Comparison of ENCODE assay signal across 24 cellular contexts in the genomic region with DNA sequence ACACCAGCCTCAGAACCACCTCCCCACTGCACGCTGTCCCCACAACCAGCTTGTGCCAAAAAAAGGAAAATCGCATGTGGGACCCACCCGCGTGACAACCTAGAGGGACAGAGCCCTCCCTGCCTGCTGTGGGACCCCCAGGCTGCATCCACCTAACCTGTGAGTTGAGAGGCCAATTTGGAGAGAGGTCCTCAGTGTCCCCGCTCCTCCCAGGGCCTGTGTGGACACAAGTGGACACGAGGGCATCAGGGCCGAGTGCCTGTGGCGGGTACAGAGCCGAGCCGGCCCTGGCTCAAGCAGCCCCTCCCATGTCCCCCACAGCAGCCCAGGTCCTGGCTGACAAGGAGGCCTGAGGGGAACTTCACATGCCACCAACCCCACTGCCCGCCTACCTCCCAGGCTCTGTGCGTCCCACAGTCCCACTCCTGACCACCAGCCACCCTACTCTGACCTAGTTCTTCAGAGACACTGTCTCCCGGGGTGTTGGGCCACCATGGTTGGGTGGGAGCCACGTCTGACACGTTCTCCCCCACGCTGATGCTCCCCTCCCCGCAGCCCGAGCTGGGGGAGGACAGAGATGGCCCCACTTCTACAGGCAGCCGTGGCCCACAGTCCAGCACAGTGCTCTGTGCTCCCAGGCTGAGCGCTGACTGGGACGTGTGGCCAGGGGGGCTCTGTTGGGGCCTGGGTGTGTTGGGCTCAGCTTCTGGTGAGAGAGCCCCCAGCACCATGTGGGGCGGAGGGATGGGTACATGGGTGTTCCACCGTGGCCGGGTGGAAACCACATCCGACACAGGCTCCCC. TPM values are rescaled to one million over a fixed set of nuclear protein-coding genes. Genes with fewer than 3 reads are reported as not detected.
A peak's percentile ranks its signal among the peaks of the same experiment; 100 is the strongest.
DNase-seq lines count a peak whose midpoint lies in the region; ATAC-seq, FAIRE-seq and TF ChIP-seq lines count a peak whose summit lies in the region.
"Had no signal": no experiment of that assay in that cellular context is flagged by ENCODE, and none has a peak within 500 bp of the region (broad histone marks: within the 10 kb centered on the region; RNA-seq: fewer than 3 reads in every experiment).

No MANE protein-coding gene starts in this region.

- intact Hi-C loops in activated naive CD4-positive, alpha-beta T cell treated with anti-CD3 and anti-CD28 coated beads for 36 hours (cut with micrococcal nuclease): no loop called here
- intact Hi-C loops in naive thymus-derived CD4-positive, alpha-beta T cell (cut with micrococcal nuclease): no loop called here
- intact Hi-C loops in PC-3 (cut with micrococcal nuclease): no loop called here

- H3K27ac ChIP-seq in astrocyte (ENCODE audit: low read depth, low read length): no peak overlapping the region
- no peak overlapping the region for H3K27ac ChIP-seq in naive thymus-derived CD4-positive, alpha-beta T cell (ENCODE audit: low read depth, low read length)
- H3K27ac ChIP-seq in PC-3 (ENCODE audit: low read length): no peak overlapping the region
- H3K27ac ChIP-seq: Peyer's patch, SJSA1, testis, WERI-Rb-1 had no signal

- POLR2A ChIA-PET in naive thymus-derived CD4-positive, alpha-beta T cell (lab: Charles Lee): interaction anchor here (0.7 kb wide), 1 partner anchor 9 kb away, joined by 3 read pairs; no protein-coding TSS in a partner anchor
- POLR2A ChIA-PET in PC-3 (lab: Charles Lee; ENCODE audit: unreplicated experiment): no interaction called here

- no peaks in the 10 kb centered on the region for H3K27me3 Mint-ChIP-seq in activated naive CD4-positive, alpha-beta T cell treated with anti-CD3 and anti-CD28 coated beads for 36 hours (ENCODE audit: low read depth)
- no peaks in the 10 kb centered on the region for H3K27me3 Mint-ChIP-seq in astrocyte (ENCODE audit: low read depth, unreplicated experiment)
- no peaks in the 10 kb centered on the region for H3K27me3 Mint-ChIP-seq in naive thymus-derived CD4-positive, alpha-beta T cell
- H3K27me3 Mint-ChIP-seq: CD4-positive, alpha-beta T cell; effector memory CD8-positive, alpha-beta T cell; naive thymus-derived CD8-positive, alpha-beta T cell had no signal

- TF ChIP-seq CTCF in astrocyte (IDR thresholded peaks at IDR 0.05; ENCODE audit: insufficient read depth, low read depth, low read length): no peak
- TF ChIP-seq CTCF in PC-3 (conservative IDR thresholded peaks at IDR 0.05; ENCODE audit: low read depth, low read length): no peak

- no peaks in the 10 kb centered on the region for H3K4me1 Mint-ChIP-seq in activated naive CD4-positive, alpha-beta T cell treated with anti-CD3 and anti-CD28 coated beads for 36 hours (ENCODE audit: low read depth)
- peaks cover 2% of the 10 kb centered on the region for H3K4me1 Mint-ChIP-seq in astrocyte (ENCODE audit: low read depth, unreplicated experiment)
- H3K4me1 Mint-ChIP-seq in naive thymus-derived CD4-positive, alpha-beta T cell: peaks cover 0 to 5% (median under 1%) of the 10 kb centered on the region in 7 donors

- DNase-seq in activated naive CD4-positive, alpha-beta T cell treated with anti-CD3 and anti-CD28 coated beads, Interleukin-2, amount 50 U/mL, for 72 hours (ENCODE audit: low spot score in 2 of 2): no peak
- DNase-seq in activated naive CD4-positive, alpha-beta T cell treated with anti-CD3 and anti-CD28 coated beads for 36 hours: no peak
- DNase-seq in H7 (peak; percentile 59), astrocyte (ENCODE audit: low read depth) (no peak), PC-3 (no peak)
- no peak for DNase-seq in naive thymus-derived CD4-positive, alpha-beta T cell
- DNase-seq: activated CD4-positive, alpha-beta T cell treated with anti-CD3 and anti-CD28 coated beads for 4 hours; activated CD8-positive, alpha-beta memory T cell treated with anti-CD3 and anti-CD28 coated beads for 24 hours; activated T-cell treated with anti-CD3 and anti-CD28 coated beads for 4 hours; CD4-positive, alpha-beta T cell; effector memory CD8-positive, alpha-beta T cell; GF-D8; naive thymus-derived CD8-positive, alpha-beta T cell; NCI-H1417 treated with DMSO at 0.1 percent for 48 hours; stimulated activated naive CD4-positive, alpha-beta T cell treated with Interleukin-2 at 50 U/mL for 16 hours had no signal

- no peak overlapping the region for H3K4me3 ChIP-seq in H7 (ENCODE audit: insufficient read depth, low read depth, low read length)
- no peak overlapping the region for H3K4me3 ChIP-seq in astrocyte (ENCODE audit: insufficient read depth, low read depth, low read length)
- no peak overlapping the region for H3K4me3 ChIP-seq in naive thymus-derived CD4-positive, alpha-beta T cell (ENCODE audit: low read length)
- no peak overlapping the region for H3K4me3 ChIP-seq in PC-3 (ENCODE audit: low read length)
- H3K4me3 ChIP-seq: lung, Peyer's patch, SJSA1, testis had no signal

- H3K36me3 Mint-ChIP-seq in activated naive CD4-positive, alpha-beta T cell treated with anti-CD3 and anti-CD28 coated beads, Interleukin-2, amount 50 U/mL, for 72 hours: peaks cover under 1 to 5% of the 10 kb centered on the region in 2 donors
- peaks cover 18% of the 10 kb centered on the region for H3K36me3 Mint-ChIP-seq in activated naive CD4-positive, alpha-beta T cell treated with anti-CD3 and anti-CD28 coated beads for 36 hours (ENCODE audit: low read depth)
- H3K36me3 Mint-ChIP-seq in astrocyte (ENCODE audit: low read depth, unreplicated experiment): peaks cover 8% of the 10 kb centered on the region
- H3K36me3 Mint-ChIP-seq in naive thymus-derived CD4-positive, alpha-beta T cell: peaks cover 0 to 19% (median 4%) of the 10 kb centered on the region in 5 donors

- no peak overlapping the region for H3K9ac ChIP-seq in astrocyte (ENCODE audit: low read length)
- H3K9ac ChIP-seq in PC-3 (ENCODE audit: low read length): no peak overlapping the region

- no peaks in the 10 kb centered on the region for H3K9me3 Mint-ChIP-seq in activated naive CD4-positive, alpha-beta T cell treated with anti-CD3 and anti-CD28 coated beads, Interleukin-2, amount 50 U/mL, for 72 hours
- no peaks in the 10 kb centered on the region for H3K9me3 Mint-ChIP-seq in activated naive CD4-positive, alpha-beta T cell treated with anti-CD3 and anti-CD28 coated beads for 36 hours
- no peaks in the 10 kb centered on the region for H3K9me3 Mint-ChIP-seq in astrocyte (ENCODE audit: unreplicated experiment)
- H3K9me3 Mint-ChIP-seq in naive thymus-derived CD4-positive, alpha-beta T cell: no peaks in the 10 kb centered on the region
- H3K9me3 Mint-ChIP-seq: CD4-positive, alpha-beta T cell; effector memory CD8-positive, alpha-beta T cell; naive thymus-derived CD8-positive, alpha-beta T cell had no signal

- FAIRE-seq in astrocyte (lab: Jason Lieb, UNC): no peak
- FAIRE-seq: islet of Langerhans, small intestine had no signal

- H3K9me3 ChIP-seq in astrocyte (ENCODE audit: insufficient read depth, low read depth, low read length): no peaks in the 10 kb centered on the region
- H3K9me3 ChIP-seq in naive thymus-derived CD4-positive, alpha-beta T cell (ENCODE audit: control insufficient read depth in 2 of 3, low read length in 3 of 3): no peaks in the 10 kb centered on the region
- H3K9me3 ChIP-seq in PC-3 (ENCODE audit: low read length): no peaks in the 10 kb centered on the region
- H3K9me3 ChIP-seq: Peyer's patch, SJSA1, testis had no signal

- H2AFZ ChIP-seq in astrocyte (ENCODE audit: low read depth, low read length): no peak overlapping the region
- no peak overlapping the region for H2AFZ ChIP-seq in PC-3 (ENCODE audit: low read length)

- H3K36me3 ChIP-seq in H7 (replicated peaks; ENCODE audit: control insufficient read depth, insufficient read depth, low read length) (peaks cover 13% of the 10 kb centered on the region), astrocyte (ENCODE audit: insufficient read depth, low read length) (peaks cover 7% of the 10 kb centered on the region), PC-3 (ENCODE audit: low read depth, low read length) (peaks cover 3% of the 10 kb centered on the region; the same call in 1 of the 2 replicates)
- H3K36me3 ChIP-seq in naive thymus-derived CD4-positive, alpha-beta T cell (ENCODE audit: control insufficient read depth in 2 of 3, insufficient read depth in 3 of 3, low read length in 3 of 3): peaks cover 7 to 94% (median 28%) of the 10 kb centered on the region in 3 experiments

- H3K4me2 ChIP-seq in astrocyte (ENCODE audit: low read length) (no peak overlapping the region), PC-3 (ENCODE audit: low read length) (no peak overlapping the region)

- no peaks in the 10 kb centered on the region for H3K9me2 ChIP-seq in PC-3 (replicated peaks; ENCODE audit: low read length)

- CTCF ChIA-PET in activated naive CD4-positive, alpha-beta T cell treated with anti-CD3 and anti-CD28 coated beads for 36 hours (lab: Charles Lee): no interaction called here
- CTCF ChIA-PET in naive thymus-derived CD4-positive, alpha-beta T cell (lab: Charles Lee): no interaction called here
- CTCF ChIA-PET in PC-3 (lab: Charles Lee): no interaction called here

- H3K27me3 ChIP-seq in H7 (ENCODE audit: control insufficient read depth, insufficient read depth, low read length): no peaks in the 10 kb centered on the region
- no peaks in the 10 kb centered on the region for H3K27me3 ChIP-seq in astrocyte (ENCODE audit: insufficient read depth, low read length)
- H3K27me3 ChIP-seq in naive thymus-derived CD4-positive, alpha-beta T cell (ENCODE audit: control insufficient read depth in 2 of 2, insufficient read depth in 2 of 2, low read length in 2 of 2): no peaks in the 10 kb centered on the region
- H3K27me3 ChIP-seq in PC-3 (ENCODE audit: low read length): no peaks in the 10 kb centered on the region
- H3K27me3 ChIP-seq: Peyer's patch, SJSA1, testis had no signal

- peak overlapping the region; percentile 40 to 72 for H3K27ac Mint-ChIP-seq in activated naive CD4-positive, alpha-beta T cell treated with anti-CD3 and anti-CD28 coated beads, Interleukin-2, amount 50 U/mL, for 72 hours
- no peak overlapping the region for H3K27ac Mint-ChIP-seq in activated naive CD4-positive, alpha-beta T cell treated with anti-CD3 and anti-CD28 coated beads for 36 hours
- peak overlapping the region; percentile 26 for H3K27ac Mint-ChIP-seq in astrocyte (ENCODE audit: unreplicated experiment)
- H3K27ac Mint-ChIP-seq in naive thymus-derived CD4-positive, alpha-beta T cell: peak overlapping the region in 1 of 9 donors; percentile 43
- H3K27ac Mint-ChIP-seq: CD4-positive, alpha-beta T cell had no signal

- H3K79me2 ChIP-seq in astrocyte (ENCODE audit: insufficient read depth, low read length) (peaks cover 10% of the 10 kb centered on the region), PC-3 (ENCODE audit: low read length) (no peaks in the 10 kb centered on the region)

- H4K20me1 ChIP-seq in astrocyte (ENCODE audit: insufficient read depth, low read length) (peaks cover 56% of the 10 kb centered on the region), PC-3 (ENCODE audit: low read length) (no peaks in the 10 kb centered on the region)

- H3F3A ChIP-seq in PC-3 (ENCODE audit: low read length, unreplicated experiment): no peaks in the 10 kb centered on the region

- no peak for ATAC-seq in activated naive CD4-positive, alpha-beta T cell treated with anti-CD3 and anti-CD28 coated beads, Interleukin-2, amount 50 U/mL, for 72 hours
- ATAC-seq in naive thymus-derived CD4-positive, alpha-beta T cell: peak; percentile 2
- ATAC-seq in HG03469 (IDR thresholded peaks at IDR 0.05; ENCODE audit: unreplicated experiment) (no peak), PC-3 (no peak), HG03457 (IDR thresholded peaks at IDR 0.05; ENCODE audit: unreplicated experiment) (no peak)
- ATAC-seq: naive thymus-derived CD8-positive, alpha-beta T cell had no signal

- BruUV-seq in PC-3 (replicated peaks; lab: Mats Ljungman, UMichigan): no TSS peak

- no peak overlapping the region for H3K4me3 Mint-ChIP-seq in activated naive CD4-positive, alpha-beta T cell treated with anti-CD3 and anti-CD28 coated beads for 36 hours
- no peak overlapping the region for H3K4me3 Mint-ChIP-seq in astrocyte (ENCODE audit: unreplicated experiment)
- H3K4me3 Mint-ChIP-seq in naive thymus-derived CD4-positive, alpha-beta T cell: no peak overlapping the region
- H3K4me3 Mint-ChIP-seq: CD4-positive, alpha-beta T cell; effector memory CD8-positive, alpha-beta T cell; naive thymus-derived CD8-positive, alpha-beta T cell had no signal

- H3K4me1 ChIP-seq in astrocyte (ENCODE audit: insufficient read depth, low read length) (no peaks in the 10 kb centered on the region), PC-3 (ENCODE audit: insufficient read depth, low read length) (no peaks in the 10 kb centered on the region)
- no peaks in the 10 kb centered on the region for H3K4me1 ChIP-seq in naive thymus-derived CD4-positive, alpha-beta T cell (ENCODE audit: control insufficient read depth in 2 of 2, insufficient read depth in 2 of 2, low read length in 2 of 2)
- H3K4me1 ChIP-seq: SJSA1 had no signal

RNA-seq across cellular contexts. Expression of a gene that starts 19.2 kb away (rescaled TPM):
- 10 to 100 TPM; 22.5 to 23.4 TPM for total RNA-seq in activated naive CD4-positive, alpha-beta T cell treated with anti-CD3 and anti-CD28 coated beads, Interleukin-2, amount 50 U/mL, for 72 hours
- 10 to 100 TPM; 16.5 to 16.7 TPM for total RNA-seq in activated naive CD4-positive, alpha-beta T cell treated with anti-CD3 and anti-CD28 coated beads for 36 hours
- 27.8 and 29.9 TPM in 2 replicates for total RNA-seq in H7 (2014; rRNA removed; shearing (Covaris generic))
- total RNA-seq in astrocyte (16.9 and 18.5 TPM in 2 replicates), PC-3 (2014; rRNA removed) (32.8 and 37.4 TPM in 2 replicates)
- 10 to 100 TPM; 26.7 to 36.6 (median 32.4) TPM for total RNA-seq in naive thymus-derived CD4-positive, alpha-beta T cell
- 1 to 10 TPM; 3.4 to 5.9 TPM for polyA plus RNA-seq in naive thymus-derived CD4-positive, alpha-beta T cell

RNA-seq across cellular contexts. Expression of a gene that starts 24.8 kb away (rescaled TPM):
- 10 to 100 TPM; 49.6 to 50.9 TPM for total RNA-seq in activated naive CD4-positive, alpha-beta T cell treated with anti-CD3 and anti-CD28 coated beads, Interleukin-2, amount 50 U/mL, for 72 hours
- 10 to 100 TPM; 44.5 to 47.8 TPM for total RNA-seq in activated naive CD4-positive, alpha-beta T cell treated with anti-CD3 and anti-CD28 coated beads for 36 hours
- total RNA-seq in H7 (2014; rRNA removed; shearing (Covaris generic)): 24.0 and 31.6 TPM in 2 replicates
- total RNA-seq in astrocyte (25.4 and 26.3 TPM in 2 replicates), PC-3 (2014; rRNA removed) (32.1 and 39.5 TPM in 2 replicates)
- 100 to 1,000 TPM in 4 of 5 experiments, 10 to 100 TPM in 1; 67.8 to 146 (median 134) TPM for total RNA-seq in naive thymus-derived CD4-positive, alpha-beta T cell
- 10 to 100 TPM; 15.2 to 28.4 TPM for polyA plus RNA-seq in naive thymus-derived CD4-positive, alpha-beta T cell

RNA-seq across cellular contexts. Expression of a gene that starts 31.1 kb away (rescaled TPM):
- 10 to 100 TPM; 43.7 to 67.3 TPM for total RNA-seq in activated naive CD4-positive, alpha-beta T cell treated with anti-CD3 and anti-CD28 coated beads, Interleukin-2, amount 50 U/mL, for 72 hours
- 10 to 100 TPM; 35.4 to 38.0 TPM for total RNA-seq in activated naive CD4-positive, alpha-beta T cell treated with anti-CD3 and anti-CD28 coated beads for 36 hours
- 15.7 and 22.4 TPM in 2 replicates for total RNA-seq in H7 (2014; rRNA removed; shearing (Covaris generic))
- total RNA-seq in astrocyte (36.8 and 46.5 TPM in 2 replicates), PC-3 (2014; rRNA removed) (25.8 and 34.5 TPM in 2 replicates)
- total RNA-seq in naive thymus-derived CD4-positive, alpha-beta T cell: 100 to 1,000 TPM in 3 of 5 experiments, 10 to 100 TPM in 2; 95.9 to 139 (median 105) TPM
- 1 to 10 TPM; 7.1 to 9.8 TPM for polyA plus RNA-seq in naive thymus-derived CD4-positive, alpha-beta T cell

RNA-seq across cellular contexts. Expression of a gene that starts 34.3 kb away (rescaled TPM):
- total RNA-seq in activated naive CD4-positive, alpha-beta T cell treated with anti-CD3 and anti-CD28 coated beads, Interleukin-2, amount 50 U/mL, for 72 hours: 10 to 100 TPM; 84.4 to 98.2 TPM
- 10 to 100 TPM; 61.0 to 62.8 TPM for total RNA-seq in activated naive CD4-positive, alpha-beta T cell treated with anti-CD3 and anti-CD28 coated beads for 36 hours
- 83.1 and 84.6 TPM in 2 replicates for total RNA-seq in H7 (2014; rRNA removed; shearing (Covaris generic))
- total RNA-seq in astrocyte (34.0 and 35.7 TPM in 2 replicates), PC-3 (2014; rRNA removed) (53.4 and 59.8 TPM in 2 replicates)
- 100 to 1,000 TPM; 106 to 157 (median 124) TPM for total RNA-seq in naive thymus-derived CD4-positive, alpha-beta T cell
- polyA plus RNA-seq in naive thymus-derived CD4-positive, alpha-beta T cell: 10 to 100 TPM; 29.4 to 50.0 TPM

RNA-seq across cellular contexts. Expression of a gene that starts 41.5 kb away (rescaled TPM):
- 10 to 100 TPM in 1 of 2 donors, 1 to 10 TPM in 1; 7.1 to 14.2 TPM for total RNA-seq in activated naive CD4-positive, alpha-beta T cell treated with anti-CD3 and anti-CD28 coated beads, Interleukin-2, amount 50 U/mL, for 72 hours
- total RNA-seq in activated naive CD4-positive, alpha-beta T cell treated with anti-CD3 and anti-CD28 coated beads for 36 hours: 10 to 100 TPM; 12.3 to 12.4 TPM
- total RNA-seq in H7 (2014; rRNA removed; shearing (Covaris generic)): 21.2 and 23.8 TPM in 2 replicates
- total RNA-seq in astrocyte: 29.1 and 36.4 TPM in 2 replicates
- 1 to 10 TPM; 1.7 to 6.2 (median 2.3) TPM for total RNA-seq in naive thymus-derived CD4-positive, alpha-beta T cell
- under 1 TPM in 1 of 2 donors, not detected in 1; 0.07 TPM for polyA plus RNA-seq in naive thymus-derived CD4-positive, alpha-beta T cell
- 22.4 and 22.5 TPM in 2 replicates for total RNA-seq in PC-3 (2014; rRNA removed)
